ENCODE assay signal across 1 cellular context in genomic region chr7:123936388-123936787, GRCh38.
TF ChIP-seq lines count a peak whose summit lies in the region.

No MANE protein-coding gene starts in this region.

TF ChIP-seq in HEK293, 187 proteins besides CTCF, POLR2A, EP300 and RAD21 (continued from another document):
- no peak for TF ChIP-seq PRDM6 (tag by site-specific recombination; IDR thresholded peaks at IDR 0.05)
- TF ChIP-seq HIC1 (tag by site-specific recombination; IDR thresholded peaks at IDR 0.05), result no peak
